ENCODE assay signal across 17 cellular contexts in genomic region chr6:165875946-165876345, GRCh38.
DNase-seq lines count a peak whose midpoint lies in the region; ATAC-seq and TF ChIP-seq lines count a peak whose summit lies in the region.
"Had no signal": no experiment of that assay in that cellular context is flagged by ENCODE, and none has a peak within 500 bp of the region (broad histone marks: within the 10 kb centered on the region; RNA-seq: fewer than 3 reads in every experiment).

No MANE protein-coding gene starts in this region.

- no peaks in the 10 kb centered on the region for H4K20me1 ChIP-seq in IMR-90 (ENCODE audit: insufficient read depth, low read length)

- dilution Hi-C loops in IMR-90 (cut with HindIII; ENCODE audit: low sequenced_read_pairs, unreplicated experiment), result loop anchor here (25.0 kb wide), 1 partner anchor 211 kb away; no protein-coding TSS in a partner anchor

- peaks cover 3% of the 10 kb centered on the region for H3K36me3 ChIP-seq in IMR-90 (ENCODE audit: control insufficient read depth, insufficient read depth, low read length)
- no peaks in the 10 kb centered on the region for H3K36me3 ChIP-seq in MG63
- H3K36me3 ChIP-seq in sigmoid colon, result no peaks in the 10 kb centered on the region
- no peaks in the 10 kb centered on the region for H3K36me3 ChIP-seq in Peyer's patch
- H3K36me3 ChIP-seq: HAP-1 had no signal

- H4K91ac ChIP-seq in IMR-90 (ENCODE audit: insufficient read depth, low read depth, low read length), result no peak overlapping the region

- H2BK15ac ChIP-seq in IMR-90 (ENCODE audit: low read depth, low read length), result no peak overlapping the region

- TF ChIP-seq CTCF in IMR-90 (conservative IDR thresholded peaks at IDR 0.05; ENCODE audit: low read depth, low read length), result no peak
- TF ChIP-seq CTCF in fibroblast of villous mesenchyme (IDR thresholded peaks at IDR 0.05; ENCODE audit: insufficient read depth, low read depth, low read length), result no peak
- TF ChIP-seq CTCF in sigmoid colon (IDR thresholded peaks at IDR 0.05), result no peak
- no peak for TF ChIP-seq CTCF in Peyer's patch (IDR thresholded peaks at IDR 0.05)

- H3K9me3 ChIP-seq in IMR-90 (ENCODE audit: control insufficient read depth, insufficient read depth, low read length), result 0 out of 2 replicates have a peak, but pooled peaks cover 2% of the 10 kb centered on the region
- H3K9me3 ChIP-seq in MG63, result no peaks in the 10 kb centered on the region; the same call in 1 of the 2 replicates
- no peaks in the 10 kb centered on the region for H3K9me3 ChIP-seq in sigmoid colon
- no peaks in the 10 kb centered on the region for H3K9me3 ChIP-seq in Peyer's patch
- H3K9me3 ChIP-seq: HAP-1 had no signal

- no peak overlapping the region; the same call in 1 of the 2 replicates for H2AK5ac ChIP-seq in IMR-90 (ENCODE audit: low read depth, low read length)

- H3K4me1 ChIP-seq in IMR-90 (ENCODE audit: control insufficient read depth, insufficient read depth, low read length), result peaks cover 8% of the 10 kb centered on the region
- H3K4me1 ChIP-seq in sigmoid colon, result peaks cover 0 to 47% (median 31%) of the 10 kb centered on the region in 4 donors
- no peaks in the 10 kb centered on the region for H3K4me1 ChIP-seq in Peyer's patch
- H3K4me1 ChIP-seq: HAP-1 had no signal

- TF ChIP-seq POLR2A in IMR-90 (IDR thresholded peaks at IDR 0.05; ENCODE audit: low read depth, low read length) (no peak), sigmoid colon (IDR thresholded peaks at IDR 0.05) (no peak), Peyer's patch (IDR thresholded peaks at IDR 0.05) (no peak)

- no peak for TF ChIP-seq EP300 in sigmoid colon (IDR thresholded peaks at IDR 0.05)

- H3K4me3 ChIP-seq in IMR-90 (ENCODE audit: insufficient read depth, low read depth, low read length) (no peak overlapping the region), MG63 (no peak overlapping the region), fibroblast of villous mesenchyme (ENCODE audit: low read depth, low read length) (no peak overlapping the region), sigmoid colon (no peak overlapping the region), Peyer's patch (no peak overlapping the region)
- H3K4me3 ChIP-seq: HAP-1 had no signal

- no peak overlapping the region for H2BK120ac ChIP-seq in IMR-90 (ENCODE audit: low read depth, low read length)

- no peak overlapping the region for H3K27ac ChIP-seq in IMR-90 (ENCODE audit: insufficient read depth, low read length)
- H3K27ac ChIP-seq in sigmoid colon, result peak overlapping the region; percentile 72 to 84 (median 78)
- no peak overlapping the region for H3K27ac ChIP-seq in Peyer's patch
- no peak overlapping the region for H3K27ac ChIP-seq in caudate nucleus (ENCODE audit: low read depth, low read length)

- H2BK5ac ChIP-seq in IMR-90 (ENCODE audit: low read depth, low read length, poor library complexity, severe bottlenecking), result no peak overlapping the region

- DNase-seq in IMR-90, result no peak
- DNase-seq in MG63, result peak; percentile 15
- DNase-seq in fibroblast of villous mesenchyme (ENCODE audit: low read depth), result peak; percentile 23
- DNase-seq in sigmoid colon, result no peak
- DNase-seq in NK-92 (lab: John Stamatoyannopoulos, UW; ENCODE audit: unreplicated experiment), result no peak
- no peak for DNase-seq in Peyer's patch
- no peak for DNase-seq in caudate nucleus (lab: John Stamatoyannopoulos, UW)
- DNase-seq: Calu3; CD4-positive, alpha-beta memory T cell; COR-L47; DMS53; DMS79 treated with DMSO at 0.1 percent for 48 hours; GF-D8; GOT3; HFFc6 had no signal

- no TSS peak for BruUV-seq in IMR-90 (replicated peaks; lab: Mats Ljungman, UMichigan)

- H3K14ac ChIP-seq in IMR-90 (replicated peaks; ENCODE audit: low read depth, low read length), result no peak overlapping the region

- peak overlapping the region; percentile 80 for H3K18ac ChIP-seq in IMR-90 (ENCODE audit: low read depth, low read length)

- H3K79me1 ChIP-seq in IMR-90 (ENCODE audit: low read depth in 1 of 2, low read length in 2 of 2), result 0 out of 4 replicates have a peak, but pooled peaks cover 0 to 2% of the 10 kb centered on the region in 2 experiments

- no peak overlapping the region for H2AK9ac ChIP-seq in IMR-90 (replicated peaks; ENCODE audit: low read depth, low read length, poor library complexity)

- no peaks in the 10 kb centered on the region for H3K9me1 ChIP-seq in IMR-90 (ENCODE audit: insufficient read depth, low read length)

- H3K27me3 ChIP-seq in IMR-90 (ENCODE audit: control insufficient read depth, insufficient read depth, low read length), result no peaks in the 10 kb centered on the region; the same call in 1 of the 2 replicates
- no peaks in the 10 kb centered on the region for H3K27me3 ChIP-seq in MG63
- no peaks in the 10 kb centered on the region for H3K27me3 ChIP-seq in sigmoid colon
- no peaks in the 10 kb centered on the region for H3K27me3 ChIP-seq in Peyer's patch

- no peak overlapping the region for H4K8ac ChIP-seq in IMR-90 (ENCODE audit: low read depth in 2 of 2, low read length in 2 of 2)

- TF ChIP-seq RAD21 in IMR-90 (IDR thresholded peaks at IDR 0.05; ENCODE audit: low read length), result no peak

- H3K56ac ChIP-seq in IMR-90 (ENCODE audit: extremely low read depth, insufficient read depth, low read length), result no peak overlapping the region

- H3K9ac ChIP-seq in IMR-90 (ENCODE audit: low read depth, low read length), result no peak overlapping the region

- H3K4ac ChIP-seq in IMR-90 (ENCODE audit: low read depth, low read length), result no peak overlapping the region

- H2AFZ ChIP-seq in IMR-90 (replicated peaks; ENCODE audit: low read length, poor library complexity), result no peak overlapping the region

- ATAC-seq in IMR-90 (ENCODE audit: low read depth) (no peak; the same call in 1 of the 2 replicates), GM19328 (IDR thresholded peaks at IDR 0.05; ENCODE audit: unreplicated experiment) (no peak)

- no peak overlapping the region for H2BK20ac ChIP-seq in IMR-90 (ENCODE audit: low read depth, low read length)

- in situ Hi-C loops in IMR-90 (cut with MboI; ENCODE audit: low sequenced_read_pairs), result no loop called here

- peak overlapping the region; percentile 48 for H3K4me2 ChIP-seq in IMR-90 (ENCODE audit: low read depth, low read length)

- no peak overlapping the region for H3K23ac ChIP-seq in IMR-90 (ENCODE audit: low read depth, low read length)

- intact Hi-C loops in IMR-90 (cut with micrococcal nuclease) (no loop called here), sigmoid colon (cut with DNase I) (loop anchor here (1.0 to 2.0 kb wide), 2 partner anchors 25 to 132 kb away; no protein-coding TSS in a partner anchor)

- POLR2A ChIA-PET in IMR-90 (lab: Charles Lee; ENCODE audit: unreplicated experiment), result no interaction called here

- H4K5ac ChIP-seq in IMR-90 (ENCODE audit: low read depth, low read length), result peak overlapping the region; percentile 84

- CTCF ChIA-PET in IMR-90 (lab: Yijun Ruan, JAX), result interaction anchor here (1.5 kb wide), 1 partner anchor 222 kb away, joined by 3 read pairs; no protein-coding TSS in a partner anchor

- WGBS in IMR-90 (ENCODE audit: extremely low coverage in 2 of 2, insufficient read length in 1 of 2), 2 experiments, result no CpG with 5 or more reads among the region's 1 CpG
- WGBS in sigmoid colon, 2 donors, result 69 to 81% methylated on average over 1 of the region's 1 CpG

TF ChIP-seq in IMR-90, 13 proteins besides CTCF, POLR2A, EP300 and RAD21:
- TF ChIP-seq FOS (IDR thresholded peaks at IDR 0.05; ENCODE audit: low read depth, low read length) (no peak), MAZ (IDR thresholded peaks at IDR 0.05; ENCODE audit: borderline replicate concordance, low read depth, low read length) (no peak), MAFK (IDR thresholded peaks at IDR 0.05; ENCODE audit: low read depth, low read length) (no peak)

Comparison
In these comparisons a context has a peak if more than half of its experiments do, and no peak if none do; other contexts are left out.
1. DNase-seq: peak in MG63 (single experiment) and fibroblast of villous mesenchyme (single experiment); none in IMR-90 (single experiment), sigmoid colon (single experiment), NK-92 (single experiment), Peyer's patch (0 of 3) and caudate nucleus (0 of 61).
2. H3K27ac ChIP-seq: peak in sigmoid colon (4 of 4); none in IMR-90 (single experiment), Peyer's patch (0 of 4) and caudate nucleus (single experiment).